In the genomic region with DNA sequence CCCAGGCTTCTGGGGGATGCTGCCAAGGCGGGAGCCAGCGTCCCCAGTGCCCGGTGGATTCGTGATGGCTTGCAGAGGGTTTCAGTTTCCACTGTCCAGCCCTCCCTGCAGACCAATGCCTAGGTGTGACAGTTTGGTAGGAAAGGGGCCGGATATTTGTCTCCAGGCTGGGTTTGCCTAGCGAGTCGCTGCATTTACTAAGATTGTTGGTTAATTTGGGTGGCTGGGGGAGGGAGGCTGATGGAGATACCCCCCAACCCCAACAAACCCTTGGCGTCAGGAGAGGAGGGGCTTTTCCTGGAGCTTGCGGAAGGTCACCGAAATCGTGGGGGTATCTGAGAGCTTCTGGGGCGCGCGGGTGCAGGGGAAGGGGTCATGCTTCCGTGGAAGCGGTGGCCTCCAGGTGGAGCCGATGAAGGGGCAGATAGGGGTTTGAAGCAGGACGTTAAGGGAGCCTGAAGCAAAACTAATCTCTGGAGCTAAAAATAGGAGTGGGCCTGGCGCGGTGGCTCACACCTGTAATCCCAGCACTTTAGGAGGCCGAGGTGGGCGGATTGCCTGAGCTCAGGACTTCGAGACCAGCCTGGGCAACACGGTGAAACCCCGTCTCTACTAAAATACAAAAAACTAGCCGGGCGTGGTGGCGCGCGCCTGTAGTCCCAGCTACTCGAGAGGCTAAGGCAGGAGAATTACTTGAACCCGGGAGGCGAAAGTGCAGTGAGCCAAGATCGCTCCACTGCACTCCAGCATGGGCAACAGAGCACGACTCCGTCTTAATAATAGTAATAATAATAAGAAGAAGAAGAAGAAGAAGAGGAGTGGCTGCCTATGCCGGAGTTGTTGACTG, we compare ENCODE assay signal across 8 cellular contexts. TPM values are rescaled to one million over a fixed set of nuclear protein-coding genes. Genes with fewer than 3 reads are reported as not detected.
DNase-seq lines count a peak whose midpoint lies in the region; ATAC-seq and TF ChIP-seq lines count a peak whose summit lies in the region.

No MANE protein-coding gene starts in this region.

- H3K4me1 ChIP-seq in BE2C: no peaks in the 10 kb centered on the region; the same call in 1 of the 2 replicates
- peaks cover 10% of the 10 kb centered on the region for H3K4me1 ChIP-seq in endocrine pancreas (ENCODE audit: control insufficient read depth, insufficient read depth, low read length)

- TF ChIP-seq CTCF in BE2C (IDR thresholded peaks at IDR 0.05; ENCODE audit: low read depth, low read length): no peak
- TF ChIP-seq CTCF in LNCaP clone FGC (IDR thresholded peaks at IDR 0.05; ENCODE audit: control insufficient read depth, extremely low read depth, insufficient read depth): no peak
- TF ChIP-seq CTCF in nephron progenitor cell (IDR thresholded peaks at IDR 0.05): no peak
- TF ChIP-seq CTCF in GM10266 (IDR thresholded peaks at IDR 0.05; ENCODE audit: control insufficient read depth, insufficient read depth, low read depth, missing control alignments): no peak

- H3K27ac Mint-ChIP-seq in nephron progenitor cell: no peak overlapping the region

- H3K27me3 ChIP-seq in BE2C (no peaks in the 10 kb centered on the region), endocrine pancreas (ENCODE audit: control insufficient read depth, insufficient read depth, low read length) (no peaks in the 10 kb centered on the region)

- H3K27me3 Mint-ChIP-seq in nephron progenitor cell (ENCODE audit: low read depth, poor library complexity): no peaks in the 10 kb centered on the region

- peak overlapping the region; percentile 80 for H3K4me3 ChIP-seq in BE2C (ENCODE audit: low read depth, low read length)
- peak overlapping the region; percentile 94 for H3K4me3 ChIP-seq in LNCaP clone FGC (ENCODE audit: low read depth, low read length)
- H3K4me3 ChIP-seq in endocrine pancreas (ENCODE audit: control insufficient read depth, insufficient read depth, low read length): peak overlapping the region; percentile 58

- peaks cover under 1% of the 10 kb centered on the region for H3K9me3 Mint-ChIP-seq in nephron progenitor cell

- H3K9ac ChIP-seq in endocrine pancreas (ENCODE audit: control insufficient read depth, insufficient read depth, low read length): peak overlapping the region; percentile 45

- peak overlapping the region; percentile 91 for H3K4me3 Mint-ChIP-seq in nephron progenitor cell

- H3K36me3 Mint-ChIP-seq in nephron progenitor cell (ENCODE audit: low read depth): peaks cover 6% of the 10 kb centered on the region

- DNase-seq in BE2C (no peak), LNCaP clone FGC (ENCODE audit: low read depth) (no peak), nephron progenitor cell (peak; percentile 50), NCI-H146 treated with DMSO at 0.1 percent for 48 hours (lab: John Stamatoyannopoulos, UW; ENCODE audit: unreplicated experiment) (no peak), NCI-H1092 treated with DMSO at 0.1 percent for 48 hours (lab: John Stamatoyannopoulos, UW) (no peak), GM10266 (ENCODE audit: extremely low spot score) (no peak)

- no peaks in the 10 kb centered on the region; the same call in 1 of the 2 replicates for H3K36me3 ChIP-seq in BE2C
- H3K36me3 ChIP-seq in endocrine pancreas (ENCODE audit: control insufficient read depth, insufficient read depth, low read length): no peaks in the 10 kb centered on the region

- H3K9me3 ChIP-seq in BE2C: no peaks in the 10 kb centered on the region
- no peaks in the 10 kb centered on the region for H3K9me3 ChIP-seq in endocrine pancreas (ENCODE audit: control insufficient read depth, low read length)

- ATAC-seq in activated CD4-positive, CD25-positive, alpha-beta regulatory T cell treated with anti-CD3 and anti-CD28 coated beads, Interleukin-2, amount 50 U/mL, for 24 hours: no peak

- peaks cover 42% of the 10 kb centered on the region for H3K4me1 Mint-ChIP-seq in nephron progenitor cell

RNA-seq across cellular contexts. Expression of a gene that starts 1.1 kb away (rescaled TPM):
- polyA plus RNA-seq in BE2C (2012; ENCODE audit: insufficient read depth, insufficient read length, low read depth): 142 TPM

RNA-seq across cellular contexts. Expression of a gene that starts 25.6 kb away (rescaled TPM):
- not detected for polyA plus RNA-seq in BE2C (2012; ENCODE audit: insufficient read depth, insufficient read length, low read depth)

RNA-seq across cellular contexts. Expression of a gene that starts 36.1 kb away (rescaled TPM):
- polyA plus RNA-seq in BE2C (2012; ENCODE audit: insufficient read depth, insufficient read length, low read depth): not detected
